Comparison of ENCODE assay signal across 26 cellular contexts in genomic region chr19:38524994-38525634, GRCh38.
"Had no signal": no experiment of that assay in that cellular context is flagged by ENCODE, and none has a peak within 500 bp of the region (broad histone marks: within the 10 kb centered on the region; RNA-seq: fewer than 3 reads in every experiment).

No MANE protein-coding gene starts in this region.

- H3K4me3 Mint-ChIP-seq: mesothelial cell of epicardium; naive B cell; natural killer cell; stimulated activated naive B cell treated with anti-CD40 and anti-IgM and Interleukin-4, amounts not matched to agents 10 μg/mL and 1 μg/mL and 100 μg/mL, for 72 hours; stimulated activated naive CD8-positive, alpha-beta T cell treated with anti-CD3 and anti-CD28 coated beads, Interleukin-15, Interleukin-2, amounts not matched to agents 100 ng/mL and 50 ng/mL, for 24 hours had no signal

- H3K9me3 ChIP-seq: left lung, ovary, right atrium auricular region, right lobe of liver, suprapubic skin, thoracic aorta, tibial artery, uterus had no signal

- H3K27ac Mint-ChIP-seq: mesothelial cell of epicardium; naive B cell; natural killer cell; progenitor cell of endocrine pancreas; stimulated activated naive B cell treated with anti-CD40 and anti-IgM and Interleukin-4, amounts not matched to agents 10 μg/mL and 1 μg/mL and 100 μg/mL, for 72 hours; stimulated activated naive CD8-positive, alpha-beta T cell treated with anti-CD3 and anti-CD28 coated beads, Interleukin-15, Interleukin-2, amounts not matched to agents 100 ng/mL and 50 ng/mL, for 24 hours had no signal

- H3K4me2 ChIP-seq: smooth muscle cell had no signal

- H3K27me3 Mint-ChIP-seq: stimulated activated naive CD8-positive, alpha-beta T cell treated with anti-CD3 and anti-CD28 coated beads, Interleukin-15, Interleukin-2, amounts not matched to agents 100 ng/mL and 50 ng/mL, for 24 hours had no signal

- H3K4me1 Mint-ChIP-seq: mesothelial cell of epicardium; stimulated activated naive B cell treated with anti-CD40 and anti-IgM and Interleukin-4, amounts not matched to agents 10 μg/mL and 1 μg/mL and 100 μg/mL, for 72 hours had no signal

- DNase-seq: hippocampal formation; kidney glomerular epithelial cell; left cardiac atrium; mesendoderm; naive B cell; natural killer cell; ovary; right lobe of liver; stimulated activated CD4-positive, alpha-beta T cell treated with anti-CD3 and anti-CD28 coated beads, Interleukin-1b, Interleukin-23, amount 100 ng/mL, for 48 hours; stimulated activated CD4-positive, alpha-beta T cell treated with anti-CD3 and anti-CD28 coated beads, Interleukin-2, amount 100 ng/mL, for 48 hours; stimulated activated CD4-positive, alpha-beta T cell treated with anti-CD3 and anti-CD28 coated beads, Interleukin-4, amount 100 ng/mL, for 4 hours; stimulated activated CD8-positive, alpha-beta memory T cell treated with anti-CD3 and anti-CD28 coated beads, Interleukin-4, amount 100 ng/mL, for 48 hours; stimulated activated naive B cell treated with anti-CD40 and anti-IgM and Interleukin-4, amounts not matched to agents 10 μg/mL and 1 μg/mL and 100 μg/mL, for 72 hours; tibial artery; trophoblast cell; uterus had no signal

- FAIRE-seq: keratinocyte had no signal

- H3K9me3 Mint-ChIP-seq: mesothelial cell of epicardium; natural killer cell; stimulated activated naive B cell treated with anti-CD40 and anti-IgM and Interleukin-4, amounts not matched to agents 10 μg/mL and 1 μg/mL and 100 μg/mL, for 72 hours; stimulated activated naive CD8-positive, alpha-beta T cell treated with anti-CD3 and anti-CD28 coated beads, Interleukin-15, Interleukin-2, amounts not matched to agents 100 ng/mL and 50 ng/mL, for 24 hours had no signal

- H3K36me3 ChIP-seq: left lung, ovary, right atrium auricular region, right lobe of liver, suprapubic skin, thoracic aorta, tibial artery, uterus had no signal

- H3K27ac ChIP-seq: left lung, ovary, right atrium auricular region, right lobe of liver, suprapubic skin, thoracic aorta, tibial artery, uterus had no signal

- ATAC-seq: left cardiac atrium; left lung; natural killer cell; right lobe of liver; stimulated activated naive B cell treated with anti-CD40 and anti-IgM and Interleukin-4, amounts not matched to agents 10 μg/mL and 1 μg/mL and 100 μg/mL, for 72 hours had no signal

- H3K27me3 ChIP-seq: ovary, right atrium auricular region, right lobe of liver, suprapubic skin, uterus had no signal

- H3K36me3 Mint-ChIP-seq: mesothelial cell of epicardium; naive B cell; natural killer cell; stimulated activated naive B cell treated with anti-CD40 and anti-IgM and Interleukin-4, amounts not matched to agents 10 μg/mL and 1 μg/mL and 100 μg/mL, for 72 hours had no signal

- H3K4me3 ChIP-seq: left lung, lung, ovary, right atrium auricular region, right lobe of liver, smooth muscle cell, suprapubic skin, thoracic aorta, tibial artery, uterus had no signal

- H3K4me1 ChIP-seq: left lung, right atrium auricular region, right lobe of liver, suprapubic skin, tibial artery, uterus had no signal
